1 cellular context compared by ENCODE assay signal in genomic region chr2:70750320-70750719, GRCh38.
TF ChIP-seq lines count a peak whose summit lies in the region.

No MANE protein-coding gene starts in this region.

TF ChIP-seq in GM23338, 12 proteins besides CTCF, POLR2A, EP300 and RAD21 (continued from another document):
- TF ChIP-seq STAT1 (IDR thresholded peaks at IDR 0.05; ENCODE audit: unreplicated experiment) (no peak), EZH2 (IDR thresholded peaks at IDR 0.05; ENCODE audit: low read depth, unreplicated experiment) (no peak), POLR2AphosphoS5 (IDR thresholded peaks at IDR 0.05; ENCODE audit: low read depth) (no peak), NANOG (IDR thresholded peaks at IDR 0.05; ENCODE audit: borderline replicate concordance) (no peak), JUNB (IDR thresholded peaks at IDR 0.05; ENCODE audit: unreplicated experiment) (no peak), ETS1 (IDR thresholded peaks at IDR 0.05) (no peak), ZNF331 (CRISPR knock-in tag; IDR thresholded peaks at IDR 0.05; ENCODE audit: low read depth) (no peak), EZH2phosphoT487 (IDR thresholded peaks at IDR 0.05; ENCODE audit: unreplicated experiment) (no peak), CREB1 (CRISPR knock-in tag; IDR thresholded peaks at IDR 0.05; ENCODE audit: low read depth) (no peak), ZNF462 (CRISPR knock-in tag; IDR thresholded peaks at IDR 0.05) (no peak)
TF ChIP-seq in GM23338: peak in this region for 0.
